11 cellular contexts compared by ENCODE assay signal in genomic region chrX:136227948-136228584, GRCh38. TPM values are rescaled to one million over a fixed set of nuclear protein-coding genes. Genes with fewer than 3 reads are reported as not detected.
DNase-seq lines count a peak whose midpoint lies in the region; ATAC-seq lines count a peak whose summit lies in the region.
"Had no signal": no experiment of that assay in that cellular context is flagged by ENCODE, and none has a peak within 500 bp of the region (broad histone marks: within the 10 kb centered on the region; RNA-seq: fewer than 3 reads in every experiment).

No MANE protein-coding gene starts in this region.

- H3K27me3 Mint-ChIP-seq in central memory CD8-positive, alpha-beta T cell: no peaks in the 10 kb centered on the region

- peaks cover 19% of the 10 kb centered on the region for H3K36me3 Mint-ChIP-seq in central memory CD8-positive, alpha-beta T cell (ENCODE audit: insufficient read depth)

- H3K9me3 Mint-ChIP-seq in central memory CD8-positive, alpha-beta T cell: no peaks in the 10 kb centered on the region

- intact Hi-C loops in left cardiac atrium (cut with DNase I): no loop called here

- peaks cover 12% of the 10 kb centered on the region for H3K4me1 Mint-ChIP-seq in central memory CD8-positive, alpha-beta T cell

- DNase-seq in central memory CD8-positive, alpha-beta T cell (ENCODE audit: low spot score in 2 of 2): no peak
- DNase-seq in left cardiac atrium (no peak), mucosa of gallbladder (ENCODE audit: low spot score) (no peak)
- DNase-seq: Karpas-422; kidney; stimulated activated CD4-positive, alpha-beta T cell treated with anti-CD3 and anti-CD28 coated beads, Interleukin-4, amount 100 ng/mL, for 1 hour had no signal

- H3K27ac Mint-ChIP-seq in central memory CD8-positive, alpha-beta T cell (ENCODE audit: low read depth): peak overlapping the region; percentile 80

- no peak overlapping the region for H3K4me3 Mint-ChIP-seq in central memory CD8-positive, alpha-beta T cell

- peak; percentile 73 for ATAC-seq in GM18502 (IDR thresholded peaks at IDR 0.05; ENCODE audit: poor library complexity, unreplicated experiment)
- ATAC-seq in GM19463 (IDR thresholded peaks at IDR 0.05; ENCODE audit: unreplicated experiment): peak; percentile 74
- peak; percentile 71 for ATAC-seq in HG03354 (IDR thresholded peaks at IDR 0.05; ENCODE audit: poor library complexity, severe bottlenecking, unreplicated experiment)
- ATAC-seq in central memory CD8-positive, alpha-beta T cell (replicated peaks; ENCODE audit: extremely low read depth, poor library complexity, severe bottlenecking): peak; percentile 49
- ATAC-seq in left cardiac atrium: no peak
- no peak for ATAC-seq in GM21528 (IDR thresholded peaks at IDR 0.05; ENCODE audit: low FRiP score, unreplicated experiment)
- no peak for ATAC-seq in HG03039 (IDR thresholded peaks at IDR 0.05; ENCODE audit: unreplicated experiment)

RNA-seq across cellular contexts. Expression of gene MAP7D3, which starts 23.1 kb away (rescaled TPM):
- 10 to 100 TPM; 11.8 to 12.5 TPM for total RNA-seq in left cardiac atrium
- total RNA-seq in mucosa of gallbladder: 6.3 TPM

Comparison
In these comparisons a context has a peak if more than half of its experiments do, and no peak if none do; other contexts are left out.
1. ATAC-seq: peak in GM18502 (single experiment), GM19463 (single experiment), HG03354 (single experiment) and central memory CD8-positive, alpha-beta T cell (single experiment); none in left cardiac atrium (0 of 2), GM21528 (single experiment) and HG03039 (single experiment).